In the genomic region with DNA sequence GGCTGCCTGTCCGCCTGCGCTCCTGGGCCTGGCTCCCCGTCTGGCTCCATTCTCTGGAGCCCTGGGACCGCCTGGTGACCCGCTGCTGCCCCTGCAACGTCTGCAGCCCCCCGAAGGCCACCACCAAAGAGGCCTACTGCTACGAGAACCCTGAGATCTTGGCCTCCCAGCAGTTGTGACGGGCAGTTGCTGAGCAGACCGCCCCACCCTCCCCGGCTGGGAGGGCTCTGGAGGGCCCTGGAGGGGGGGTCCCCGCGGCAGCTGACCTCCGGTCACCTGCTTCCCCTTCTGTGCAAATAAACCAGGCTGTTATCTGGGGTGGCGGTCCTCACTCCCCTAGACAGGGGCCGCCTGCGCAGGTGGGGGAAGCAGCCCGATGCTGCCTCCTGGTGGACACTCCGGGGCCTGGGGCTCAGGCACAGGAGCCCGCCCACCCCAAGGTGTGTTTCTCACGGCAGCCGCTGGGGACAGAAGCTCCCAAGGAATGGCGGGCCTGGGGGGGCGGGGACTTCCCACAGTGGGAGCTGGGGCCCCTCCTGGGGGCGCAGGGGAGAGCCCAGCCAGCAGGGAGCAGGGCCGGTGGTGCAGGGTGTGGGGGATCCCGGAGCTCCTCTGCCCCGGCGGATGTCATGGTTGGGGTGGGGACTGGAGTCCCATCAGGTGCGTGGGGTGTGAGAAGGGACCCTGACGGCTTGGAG, we compare ENCODE assay signal across 8 cellular contexts. TPM values are rescaled to one million over a fixed set of nuclear protein-coding genes. Genes with fewer than 3 reads are reported as not detected.
DNase-seq lines count a peak whose midpoint lies in the region; ATAC-seq and TF ChIP-seq lines count a peak whose summit lies in the region.

No MANE protein-coding gene starts in this region.

- H3K9me3 ChIP-seq in CD4-positive, alpha-beta T cell (ENCODE audit: control insufficient read depth, low read length): no peaks in the 10 kb centered on the region

- H3K27ac ChIP-seq in CD4-positive, alpha-beta T cell (ENCODE audit: low read depth, low read length): no peak overlapping the region

- H3K27me3 Mint-ChIP-seq in CD4-positive, alpha-beta T cell: peaks cover 6% of the 10 kb centered on the region
- H3K27me3 Mint-ChIP-seq in central memory CD8-positive, alpha-beta T cell: peaks cover 8% of the 10 kb centered on the region

- peaks cover 6% of the 10 kb centered on the region for H3K36me3 Mint-ChIP-seq in CD4-positive, alpha-beta T cell (ENCODE audit: low read depth)
- peaks cover 8% of the 10 kb centered on the region for H3K36me3 Mint-ChIP-seq in central memory CD8-positive, alpha-beta T cell (ENCODE audit: insufficient read depth)

- peak; percentile 99 for TF ChIP-seq CTCF in CD4-positive, alpha-beta T cell (IDR thresholded peaks at IDR 0.05)

- H3K27ac Mint-ChIP-seq in CD4-positive, alpha-beta T cell: no peak overlapping the region
- H3K27ac Mint-ChIP-seq in central memory CD8-positive, alpha-beta T cell (ENCODE audit: low read depth): no peak overlapping the region

- CTCF ChIA-PET in CD4-positive, alpha-beta T cell (lab: Charles Lee): interaction anchor here (0.5 to 1.8 kb wide), 36 partner anchors 8 to 1393 kb away, joined by 3 to 18 read pairs (median 4); a partner anchor contains a TSS
- CTCF ChIA-PET in HEK293T (lab: Yijun Ruan, JAX): interaction anchor here (0.6 to 1.3 kb wide), 20 partner anchors 9 to 475 kb away, joined by 3 to 9 read pairs (median 4); a partner anchor contains a TSS

- H3K27me3 ChIP-seq in CD4-positive, alpha-beta T cell (ENCODE audit: control insufficient read depth, insufficient read depth, low read length): no peaks in the 10 kb centered on the region

- ATAC-seq in CD4-positive, alpha-beta T cell (ENCODE audit: poor library complexity): peak; percentile 46
- ATAC-seq in central memory CD8-positive, alpha-beta T cell (replicated peaks; ENCODE audit: extremely low read depth, poor library complexity, severe bottlenecking): peak; percentile 17
- no peak for ATAC-seq in GM18520 (IDR thresholded peaks at IDR 0.05; ENCODE audit: unreplicated experiment)

- H3K9me3 Mint-ChIP-seq in CD4-positive, alpha-beta T cell: no peaks in the 10 kb centered on the region
- no peaks in the 10 kb centered on the region for H3K9me3 Mint-ChIP-seq in central memory CD8-positive, alpha-beta T cell

- intact Hi-C loops in CD4-positive, alpha-beta T cell (cut with DNase I, micrococcal nuclease): loop anchor here (1.0 to 5.0 kb wide), 5 partner anchors 26 to 449 kb away; a partner anchor contains a TSS

- H3K4me3 Mint-ChIP-seq in CD4-positive, alpha-beta T cell: no peak overlapping the region
- H3K4me3 Mint-ChIP-seq in central memory CD8-positive, alpha-beta T cell: no peak overlapping the region

- DNase-seq in CD4-positive, alpha-beta T cell: peak; percentile 85 to 93 (median 88)
- peak; percentile 88 for DNase-seq in HEK293T (ENCODE audit: extremely low spot score)
- peak; percentile 17 for DNase-seq in NCI-H446 treated with DMSO at 0.1 percent for 48 hours (lab: John Stamatoyannopoulos, UW)
- peak; percentile 91 for DNase-seq in activated CD4-positive, CD25-positive, alpha-beta regulatory T cell treated with anti-CD3 and anti-CD28 coated beads, Interleukin-2, amount 50 U/mL, for 72 hours
- DNase-seq in central memory CD8-positive, alpha-beta T cell (ENCODE audit: low spot score in 2 of 2): peak; percentile 79 to 86
- DNase-seq in left kidney (ENCODE audit: low read depth, low spot score): peak; percentile 95
- peak; percentile 95 to 96 for DNase-seq in stimulated activated CD4-positive, alpha-beta T cell treated with anti-CD3 and anti-CD28 coated beads, Interleukin-2, amount 100 ng/mL, for 24 hours

- POLR2A ChIA-PET in CD4-positive, alpha-beta T cell (lab: Charles Lee): interaction anchor here (0.6 to 1.3 kb wide), 9 partner anchors 13 to 370 kb away, joined by 3 to 9 read pairs (median 5); a partner anchor contains a TSS
- POLR2A ChIA-PET in HEK293T (lab: Yijun Ruan, JAX): interaction anchor here (0.7 to 2.3 kb wide), 7 partner anchors 11 to 150 kb away, joined by 3 to 10 read pairs (median 5); a partner anchor contains a TSS

- peaks cover 10% of the 10 kb centered on the region for H3K4me1 Mint-ChIP-seq in CD4-positive, alpha-beta T cell (ENCODE audit: low read depth)
- H3K4me1 Mint-ChIP-seq in central memory CD8-positive, alpha-beta T cell: peaks cover 6% of the 10 kb centered on the region

TF ChIP-seq in HEK293T, 16 proteins besides CTCF, POLR2A, EP300 and RAD21:
- TF ChIP-seq FOXM1 (IDR thresholded peaks at IDR 0.05; ENCODE audit: borderline replicate concordance): peak; percentile 79
- TF ChIP-seq FOXK2 (IDR thresholded peaks at IDR 0.05): no peak
- no peak for TF ChIP-seq L3MBTL2 (conservative IDR thresholded peaks at IDR 0.05)
- TF ChIP-seq TARDBP (IDR thresholded peaks at IDR 0.05): peak; percentile 32; the same call in 1 of the 2 replicates
- TF ChIP-seq ELF4 (IDR thresholded peaks at IDR 0.05): no peak
- TF ChIP-seq LEF1 (IDR thresholded peaks at IDR 0.05; ENCODE audit: borderline replicate concordance): 0 out of 2 replicates have a peak, but pooled peaks have one; percentile 21
- no peak for TF ChIP-seq FOXA1 (IDR thresholded peaks at IDR 0.05)
- TF ChIP-seq, protein P1, sequence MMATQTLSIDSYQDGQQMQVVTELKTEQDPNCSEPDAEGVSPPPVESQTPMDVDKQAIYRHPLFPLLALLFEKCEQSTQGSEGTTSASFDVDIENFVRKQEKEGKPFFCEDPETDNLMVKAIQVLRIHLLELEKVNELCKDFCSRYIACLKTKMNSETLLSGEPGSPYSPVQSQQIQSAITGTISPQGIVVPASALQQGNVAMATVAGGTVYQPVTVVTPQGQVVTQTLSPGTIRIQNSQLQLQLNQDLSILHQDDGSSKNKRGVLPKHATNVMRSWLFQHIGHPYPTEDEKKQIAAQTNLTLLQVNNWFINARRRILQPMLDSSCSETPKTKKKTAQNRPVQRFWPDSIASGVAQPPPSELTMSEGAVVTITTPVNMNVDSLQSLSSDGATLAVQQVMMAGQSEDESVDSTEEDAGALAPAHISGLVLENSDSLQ (IDR thresholded peaks at IDR 0.05): no peak
- no peak for TF ChIP-seq NFRKB (IDR thresholded peaks at IDR 0.05)
- TF ChIP-seq ARNT (IDR thresholded peaks at IDR 0.05): peak; percentile 42; the same call in 1 of the 2 replicates
- TF ChIP-seq ZNF384 (IDR thresholded peaks at IDR 0.05): no peak
- no peak for TF ChIP-seq HDGF (IDR thresholded peaks at IDR 0.05; ENCODE audit: borderline replicate concordance)

RNA-seq across cellular contexts. Expression of a gene that starts 4.7 kb away (rescaled TPM):
- total RNA-seq in CD4-positive, alpha-beta T cell: 10 to 100 TPM; 93.8 to 98.2 TPM

RNA-seq across cellular contexts. Expression of a gene that starts 5.7 kb away (rescaled TPM):
- not detected for total RNA-seq in CD4-positive, alpha-beta T cell

RNA-seq across cellular contexts. Expression of a gene that starts 9.1 kb away (rescaled TPM):
- total RNA-seq in CD4-positive, alpha-beta T cell: under 1 TPM in 1 of 2 experiments, not detected in 1; 0.14 TPM

RNA-seq across cellular contexts. Expression of a gene that starts 11.4 kb away (rescaled TPM):
- total RNA-seq in CD4-positive, alpha-beta T cell: under 1 TPM; 0.33 to 0.42 TPM

RNA-seq across cellular contexts. Expression of a gene that starts 14.3 kb away (rescaled TPM):
- total RNA-seq in CD4-positive, alpha-beta T cell: under 1 TPM; 0.66 to 0.67 TPM

Comparison
In these comparisons a context has a peak if more than half of its experiments do, and no peak if none do; other contexts are left out.
1. DNase-seq: peak in every context shown above with its lines; median percentile 96 in stimulated activated CD4-positive, alpha-beta T cell treated with anti-CD3 and anti-CD28 coated beads, Interleukin-2, amount 100 ng/mL, for 24 hours; 95 in left kidney; 91 in activated CD4-positive, CD25-positive, alpha-beta regulatory T cell treated with anti-CD3 and anti-CD28 coated beads, Interleukin-2, amount 50 U/mL, for 72 hours; 88 in CD4-positive, alpha-beta T cell; 88 in HEK293T; 82 in central memory CD8-positive, alpha-beta T cell; 17 in NCI-H446 treated with DMSO at 0.1 percent for 48 hours.